In genomic region chr2:100242891-100243670, GRCh38 we compare ENCODE assay signal across 8 cellular contexts.
DNase-seq lines count a peak whose midpoint lies in the region; ATAC-seq and TF ChIP-seq lines count a peak whose summit lies in the region.

No MANE protein-coding gene starts in this region.

- H3K9me3 ChIP-seq in DOHH2 (ENCODE audit: control insufficient read depth, insufficient read depth, low read length) (no peaks in the 10 kb centered on the region), HEK293 (ENCODE audit: control insufficient read depth, insufficient read depth, low read depth, low read length) (no peaks in the 10 kb centered on the region), neuron (ENCODE audit: low read length) (peaks cover 2% of the 10 kb centered on the region), aorta (ENCODE audit: control insufficient read depth, low read length) (no peaks in the 10 kb centered on the region)

- H3K4me2 ChIP-seq in DOHH2 (ENCODE audit: low read length) = peak overlapping the region; percentile 34

- H3K4me1 ChIP-seq in DOHH2 (ENCODE audit: control insufficient read depth, low read length) (peaks cover 62% of the 10 kb centered on the region), HEK293 (ENCODE audit: control insufficient read depth, insufficient read depth, low read length) (no peaks in the 10 kb centered on the region), neuron (ENCODE audit: insufficient read depth, low read length) (peaks cover 13% of the 10 kb centered on the region), aorta (ENCODE audit: control insufficient read depth in 1 of 2, insufficient read depth in 2 of 2, low read length in 2 of 2) (no peaks in the 10 kb centered on the region)

- ATAC-seq in aorta (ENCODE audit: low FRiP score) = peak; percentile 68
- ATAC-seq in HG02623 (IDR thresholded peaks at IDR 0.05; ENCODE audit: unreplicated experiment) = no peak

- no peaks in the 10 kb centered on the region for H3K79me2 ChIP-seq in DOHH2 (ENCODE audit: control insufficient read depth, low read length)

- no peak overlapping the region for H3K4me3 ChIP-seq in DOHH2 (ENCODE audit: low read length)
- no peak overlapping the region for H3K4me3 ChIP-seq in HEK293 (ENCODE audit: low read depth, low read length)
- no peak overlapping the region for H3K4me3 ChIP-seq in fibroblast of the aortic adventitia (ENCODE audit: low read depth, low read length)
- H3K4me3 ChIP-seq in neuron (ENCODE audit: low read length) = no peak overlapping the region
- no peak overlapping the region for H3K4me3 ChIP-seq in aorta (ENCODE audit: low read length in 2 of 2)

- TF ChIP-seq CTCF in DOHH2 (IDR thresholded peaks at IDR 0.05; ENCODE audit: low read depth, low read length, poor library complexity, severe bottlenecking) = peak; percentile 97
- peak; percentile 78 for TF ChIP-seq CTCF in HEK293 (tag by site-specific recombination; IDR thresholded peaks at IDR 0.05)
- peak; percentile 85 for TF ChIP-seq CTCF in fibroblast of the aortic adventitia (IDR thresholded peaks at IDR 0.05; ENCODE audit: insufficient read depth, low read length)

- H3K36me3 ChIP-seq in DOHH2 (ENCODE audit: control insufficient read depth, low read length) (no peaks in the 10 kb centered on the region), HEK293 (ENCODE audit: control insufficient read depth in 2 of 2, insufficient read depth in 1 of 2, low read length in 2 of 2) (no peaks in the 10 kb centered on the region), neuron (ENCODE audit: insufficient read depth, low read length) (no peaks in the 10 kb centered on the region), aorta (ENCODE audit: control insufficient read depth in 1 of 2, insufficient read depth in 2 of 2, low read length in 1 of 2) (no peaks in the 10 kb centered on the region)

- H3K27me3 ChIP-seq in DOHH2 (ENCODE audit: control insufficient read depth, low read length) (no peaks in the 10 kb centered on the region), neuron (ENCODE audit: insufficient read depth, low read length) (no peaks in the 10 kb centered on the region), aorta (ENCODE audit: control insufficient read depth in 1 of 2, insufficient read depth in 2 of 2, low read length in 1 of 2) (no peaks in the 10 kb centered on the region)

- intact Hi-C loops in aorta (cut with DNase I) = loop anchor here (1.0 to 10.0 kb wide), 3 partner anchors 138 to 686 kb away; no protein-coding TSS in a partner anchor

- CTCF ChIA-PET in HEK293 (lab: Yijun Ruan, JAX) = interaction anchor here (0.9 to 2.4 kb wide), 5 partner anchors 17 to 686 kb away, joined by 3 to 12 read pairs (median 7); no protein-coding TSS in a partner anchor

- 60% methylated on average over 6 of the region's 6 CpGs for WGBS in aorta, 2 donors

- H4K20me1 ChIP-seq in DOHH2 (ENCODE audit: control insufficient read depth, insufficient read depth, low read depth, low read length) = no peaks in the 10 kb centered on the region

- H3K27ac ChIP-seq in DOHH2 (ENCODE audit: low read depth, low read length) = no peak overlapping the region
- no peak overlapping the region for H3K27ac ChIP-seq in HEK293 (ENCODE audit: extremely low read depth, low read depth, low read length)
- no peak overlapping the region for H3K27ac ChIP-seq in aorta (ENCODE audit: low read depth in 1 of 2, low read length in 2 of 2)

- H3K9me2 ChIP-seq in DOHH2 (replicated peaks; ENCODE audit: control insufficient read depth, low read length) = no peaks in the 10 kb centered on the region

- POLR2A ChIA-PET in HEK293 (lab: Yijun Ruan, JAX) = no interaction called here

- DNase-seq in NCI-H526 treated with DMSO at 0.1 percent for 48 hours (lab: John Stamatoyannopoulos, UW) = peak; percentile 25
- peak; percentile 48 for DNase-seq in activated T-cell treated with anti-CD3 and anti-CD28 coated beads, Interleukin-2, amount 50 U/mL, for 1 hour
- peak; percentile 57 for DNase-seq in fibroblast of the aortic adventitia (ENCODE audit: low read depth)
- DNase-seq in aorta = peak; percentile 78 to 89

- peaks cover 9% of the 10 kb centered on the region for H3F3A ChIP-seq in DOHH2 (ENCODE audit: control insufficient read depth, insufficient read depth)

- H2AFZ ChIP-seq in neuron (ENCODE audit: low read depth, low read length) = peak overlapping the region; percentile 11

TF ChIP-seq in HEK293, 187 proteins besides CTCF, POLR2A, EP300 and RAD21:
- peak; percentile 44; the same call in 1 of the 2 replicates for TF ChIP-seq ZNF341 (tag by site-specific recombination; IDR thresholded peaks at IDR 0.05; ENCODE audit: low read depth)
- TF ChIP-seq IKZF3 (tag by site-specific recombination; IDR thresholded peaks at IDR 0.05) = no peak
- TF ChIP-seq ZNF654 (tag by site-specific recombination; IDR thresholded peaks at IDR 0.05; ENCODE audit: low read depth) = peak; percentile 66

Comparison
In these comparisons a context has a peak if more than half of its experiments do, and no peak if none do; other contexts are left out.
1. DNase-seq: peak in every context shown above with its lines; median percentile 84 in aorta; 57 in fibroblast of the aortic adventitia; 48 in activated T-cell treated with anti-CD3 and anti-CD28 coated beads, Interleukin-2, amount 50 U/mL, for 1 hour; 25 in NCI-H526 treated with DMSO at 0.1 percent for 48 hours.